Comparison of ENCODE assay signal across 1 cellular context in the genomic region with DNA sequence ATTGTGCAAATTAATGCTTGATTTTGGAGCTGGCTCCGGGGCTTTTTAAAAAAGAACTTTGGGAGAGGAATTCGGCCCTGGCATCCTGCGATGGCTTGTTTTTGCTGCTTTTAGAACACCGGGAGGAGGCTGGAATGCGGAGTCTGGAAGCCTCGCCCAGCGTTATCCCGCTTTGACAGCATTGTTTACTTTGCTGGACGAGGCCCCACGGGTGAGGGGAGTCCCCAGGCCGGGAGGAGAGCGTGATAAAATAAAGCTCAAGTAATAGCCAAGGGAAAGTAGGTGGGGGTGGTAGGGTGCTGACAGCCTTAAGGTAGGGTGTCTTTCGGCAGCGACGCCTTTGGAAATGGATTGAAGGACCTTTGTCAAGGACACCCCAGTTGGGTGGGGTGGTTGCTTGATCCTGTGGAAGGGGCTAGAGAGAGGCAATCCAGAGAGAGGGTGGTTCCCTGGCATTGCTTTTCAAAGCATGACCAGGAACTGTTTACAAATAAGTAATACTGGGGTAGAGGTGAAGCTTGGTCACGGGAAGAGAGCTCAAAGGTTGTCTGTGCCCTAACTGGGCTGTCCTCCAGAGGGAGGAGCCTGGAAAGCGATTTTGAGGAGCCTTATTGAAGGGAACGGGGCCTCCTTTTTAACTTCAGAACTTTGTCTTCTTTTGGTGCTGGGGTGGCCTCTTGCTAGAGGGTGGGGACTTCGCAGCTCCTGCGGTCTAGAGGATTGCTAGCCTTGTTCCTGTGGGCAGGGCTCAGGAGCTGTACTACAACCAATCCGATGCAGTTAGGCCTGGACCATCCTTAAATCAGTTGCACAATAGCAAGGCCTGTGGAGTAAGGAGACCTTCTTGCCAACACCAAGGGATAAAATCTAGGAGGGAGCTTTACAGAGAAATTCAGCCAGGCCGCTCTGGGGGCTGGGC.
TF ChIP-seq lines count a peak whose summit lies in the region.

No MANE protein-coding gene starts in this region.

TF ChIP-seq in HepG2, 621 proteins besides CTCF, POLR2A, EP300 and RAD21 (continued from another document and continues in another):
- TF ChIP-seq, protein P1, sequence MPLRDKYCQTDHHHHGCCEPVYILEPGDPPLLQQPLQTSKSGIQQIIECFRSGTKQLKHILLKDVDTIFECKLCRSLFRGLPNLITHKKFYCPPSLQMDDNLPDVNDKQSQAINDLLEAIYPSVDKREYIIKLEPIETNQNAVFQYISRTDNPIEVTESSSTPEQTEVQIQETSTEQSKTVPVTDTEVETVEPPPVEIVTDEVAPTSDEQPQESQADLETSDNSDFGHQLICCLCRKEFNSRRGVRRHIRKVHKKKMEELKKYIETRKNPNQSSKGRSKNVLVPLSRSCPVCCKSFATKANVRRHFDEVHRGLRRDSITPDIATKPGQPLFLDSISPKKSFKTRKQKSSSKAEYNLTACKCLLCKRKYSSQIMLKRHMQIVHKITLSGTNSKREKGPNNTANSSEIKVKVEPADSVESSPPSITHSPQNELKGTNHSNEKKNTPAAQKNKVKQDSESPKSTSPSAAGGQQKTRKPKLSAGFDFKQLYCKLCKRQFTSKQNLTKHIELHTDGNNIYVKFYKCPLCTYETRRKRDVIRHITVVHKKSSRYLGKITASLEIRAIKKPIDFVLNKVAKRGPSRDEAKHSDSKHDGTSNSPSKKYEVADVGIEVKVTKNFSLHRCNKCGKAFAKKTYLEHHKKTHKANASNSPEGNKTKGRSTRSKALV (CRISPR knock-in tag; IDR thresholded peaks at IDR 0.05) = no peak
- TF ChIP-seq ZNF619 (CRISPR knock-in tag; IDR thresholded peaks at IDR 0.05) (no peak), RCOR2 (CRISPR knock-in tag; IDR thresholded peaks at IDR 0.05) (no peak), HNRNPUL1 (IDR thresholded peaks at IDR 0.05; ENCODE audit: low read depth, low read length) (no peak), ZNF543 (CRISPR knock-in tag; IDR thresholded peaks at IDR 0.05) (no peak), FOXK2 (IDR thresholded peaks at IDR 0.05) (peak; percentile 41; the same call in 1 of the 2 replicates), CBFB (CRISPR knock-in tag; IDR thresholded peaks at IDR 0.05) (no peak), THAP8 (CRISPR knock-in tag; IDR thresholded peaks at IDR 0.05; ENCODE audit: borderline replicate concordance) (peak; percentile 42; the same call in 1 of the 2 replicates), REL (CRISPR knock-in tag; conservative IDR thresholded peaks at IDR 0.05) (no peak), ZNF329 (CRISPR knock-in tag; IDR thresholded peaks at IDR 0.05; ENCODE audit: low read depth) (no peak), PLSCR1 (CRISPR knock-in tag; IDR thresholded peaks at IDR 0.05; ENCODE audit: borderline replicate concordance) (no peak), ZNF883 (CRISPR knock-in tag; IDR thresholded peaks at IDR 0.05; ENCODE audit: not compliant biosample characterization) (no peak), E2F1 (CRISPR knock-in tag; IDR thresholded peaks at IDR 0.05) (no peak), KMT2A (CRISPR knock-in tag; IDR thresholded peaks at IDR 0.05) (0 out of 2 replicates have a peak, but pooled peaks have one; percentile 9), NR1H2 (CRISPR knock-in tag; IDR thresholded peaks at IDR 0.05; ENCODE audit: borderline replicate concordance, low read depth) (no peak), RARA (CRISPR knock-in tag; IDR thresholded peaks at IDR 0.05) (peak; percentile 17; the same call in 1 of the 2 replicates), ZSCAN21 (CRISPR knock-in tag; IDR thresholded peaks at IDR 0.05; ENCODE audit: borderline replicate concordance) (no peak), ZMYM4 (CRISPR knock-in tag; IDR thresholded peaks at IDR 0.05) (no peak; the same call in 1 of the 2 replicates), DPF2 (CRISPR knock-in tag; IDR thresholded peaks at IDR 0.05; ENCODE audit: borderline replicate concordance, low read depth) (no peak), ZFAT (CRISPR knock-in tag; conservative IDR thresholded peaks at IDR 0.05) (no peak), XBP1 (CRISPR knock-in tag; IDR thresholded peaks at IDR 0.05) (no peak), ZFP1 (CRISPR knock-in tag; IDR thresholded peaks at IDR 0.05) (no peak), ARID3A (IDR thresholded peaks at IDR 0.05; ENCODE audit: low read depth, low read length) (no peak), NFIC (IDR thresholded peaks at IDR 0.05; ENCODE audit: low read length) (no peak), ZNF354B (CRISPR knock-in tag; IDR thresholded peaks at IDR 0.05) (no peak), RFX3 (CRISPR knock-in tag; IDR thresholded peaks at IDR 0.05) (no peak), ZNF546 (CRISPR knock-in tag; conservative IDR thresholded peaks at IDR 0.05) (no peak), TSC22D2 (CRISPR knock-in tag; IDR thresholded peaks at IDR 0.05; ENCODE audit: borderline replicate concordance) (no peak), SNAPC4 (CRISPR knock-in tag; IDR thresholded peaks at IDR 0.05) (no peak), CHD2 (IDR thresholded peaks at IDR 0.05; ENCODE audit: low read depth, low read length) (no peak), SP1 (IDR thresholded peaks at IDR 0.05) (no peak), SP1 (CRISPR knock-in tag; IDR thresholded peaks at IDR 0.05) (no peak), MTF1 (CRISPR knock-in tag; IDR thresholded peaks at IDR 0.05) (no peak), ZNF557 (CRISPR knock-in tag; IDR thresholded peaks at IDR 0.05) (no peak), ZKSCAN5 (CRISPR knock-in tag; IDR thresholded peaks at IDR 0.05) (no peak), NFKB2 (CRISPR knock-in tag; IDR thresholded peaks at IDR 0.05; ENCODE audit: borderline replicate concordance) (no peak), SALL1 (CRISPR knock-in tag; IDR thresholded peaks at IDR 0.05) (peak; percentile 26)
- TF ChIP-seq, protein P2, sequence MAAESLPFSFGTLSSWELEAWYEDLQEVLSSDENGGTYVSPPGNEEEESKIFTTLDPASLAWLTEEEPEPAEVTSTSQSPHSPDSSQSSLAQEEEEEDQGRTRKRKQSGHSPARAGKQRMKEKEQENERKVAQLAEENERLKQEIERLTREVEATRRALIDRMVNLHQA (CRISPR knock-in tag; IDR thresholded peaks at IDR 0.05) = no peak
- TF ChIP-seq, protein P3, sequence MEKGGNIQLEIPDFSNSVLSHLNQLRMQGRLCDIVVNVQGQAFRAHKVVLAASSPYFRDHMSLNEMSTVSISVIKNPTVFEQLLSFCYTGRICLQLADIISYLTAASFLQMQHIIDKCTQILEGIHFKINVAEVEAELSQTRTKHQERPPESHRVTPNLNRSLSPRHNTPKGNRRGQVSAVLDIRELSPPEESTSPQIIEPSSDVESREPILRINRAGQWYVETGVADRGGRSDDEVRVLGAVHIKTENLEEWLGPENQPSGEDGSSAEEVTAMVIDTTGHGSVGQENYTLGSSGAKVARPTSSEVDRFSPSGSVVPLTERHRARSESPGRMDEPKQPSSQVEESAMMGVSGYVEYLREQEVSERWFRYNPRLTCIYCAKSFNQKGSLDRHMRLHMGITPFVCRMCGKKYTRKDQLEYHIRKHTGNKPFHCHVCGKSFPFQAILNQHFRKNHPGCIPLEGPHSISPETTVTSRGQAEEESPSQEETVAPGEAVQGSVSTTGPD (CRISPR knock-in tag; IDR thresholded peaks at IDR 0.05) = no peak
- TF ChIP-seq, protein P4, sequence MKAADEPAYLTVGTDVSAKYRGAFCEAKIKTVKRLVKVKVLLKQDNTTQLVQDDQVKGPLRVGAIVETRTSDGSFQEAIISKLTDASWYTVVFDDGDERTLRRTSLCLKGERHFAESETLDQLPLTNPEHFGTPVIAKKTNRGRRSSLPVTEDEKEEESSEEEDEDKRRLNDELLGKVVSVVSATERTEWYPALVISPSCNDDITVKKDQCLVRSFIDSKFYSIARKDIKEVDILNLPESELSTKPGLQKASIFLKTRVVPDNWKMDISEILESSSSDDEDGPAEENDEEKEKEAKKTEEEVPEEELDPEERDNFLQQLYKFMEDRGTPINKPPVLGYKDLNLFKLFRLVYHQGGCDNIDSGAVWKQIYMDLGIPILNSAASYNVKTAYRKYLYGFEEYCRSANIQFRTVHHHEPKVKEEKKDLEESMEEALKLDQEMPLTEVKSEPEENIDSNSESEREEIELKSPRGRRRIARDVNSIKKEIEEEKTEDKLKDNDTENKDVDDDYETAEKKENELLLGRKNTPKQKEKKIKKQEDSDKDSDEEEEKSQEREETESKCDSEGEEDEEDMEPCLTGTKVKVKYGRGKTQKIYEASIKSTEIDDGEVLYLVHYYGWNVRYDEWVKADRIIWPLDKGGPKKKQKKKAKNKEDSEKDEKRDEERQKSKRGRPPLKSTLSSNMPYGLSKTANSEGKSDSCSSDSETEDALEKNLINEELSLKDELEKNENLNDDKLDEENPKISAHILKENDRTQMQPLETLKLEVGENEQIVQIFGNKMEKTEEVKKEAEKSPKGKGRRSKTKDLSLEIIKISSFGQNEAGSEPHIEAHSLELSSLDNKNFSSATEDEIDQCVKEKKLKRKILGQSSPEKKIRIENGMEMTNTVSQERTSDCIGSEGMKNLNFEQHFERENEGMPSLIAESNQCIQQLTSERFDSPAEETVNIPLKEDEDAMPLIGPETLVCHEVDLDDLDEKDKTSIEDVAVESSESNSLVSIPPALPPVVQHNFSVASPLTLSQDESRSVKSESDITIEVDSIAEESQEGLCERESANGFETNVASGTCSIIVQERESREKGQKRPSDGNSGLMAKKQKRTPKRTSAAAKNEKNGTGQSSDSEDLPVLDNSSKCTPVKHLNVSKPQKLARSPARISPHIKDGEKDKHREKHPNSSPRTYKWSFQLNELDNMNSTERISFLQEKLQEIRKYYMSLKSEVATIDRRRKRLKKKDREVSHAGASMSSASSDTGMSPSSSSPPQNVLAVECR (CRISPR knock-in tag; IDR thresholded peaks at IDR 0.05; ENCODE audit: borderline replicate concordance) = peak; percentile 54; the same call in 1 of the 2 replicates
